1 cellular context compared by ENCODE assay signal in genomic region chr9:136829981-136830885, GRCh38.
A peak's percentile ranks its signal among the peaks of the same experiment; 100 is the strongest.
TF ChIP-seq lines count a peak whose summit lies in the region.

No MANE protein-coding gene starts in this region.

TF ChIP-seq in HepG2, 621 proteins besides CTCF, POLR2A, EP300 and RAD21:
- TF ChIP-seq MYC (CRISPR knock-in tag; IDR thresholded peaks at IDR 0.05; ENCODE audit: borderline replicate concordance) (no peak), NFE2L1 (CRISPR knock-in tag; IDR thresholded peaks at IDR 0.05; ENCODE audit: borderline replicate concordance) (no peak), NFIB (CRISPR knock-in tag; IDR thresholded peaks at IDR 0.05; ENCODE audit: borderline replicate concordance) (no peak), ZKSCAN5 (CRISPR knock-in tag; IDR thresholded peaks at IDR 0.05) (no peak), ZNF652 (CRISPR knock-in tag; IDR thresholded peaks at IDR 0.05; ENCODE audit: borderline replicate concordance, low read depth) (no peak), ZFP36 (IDR thresholded peaks at IDR 0.05; ENCODE audit: borderline replicate concordance, low read depth, low read length, partially characterized antibody) (no peak), ZNF263 (CRISPR knock-in tag; IDR thresholded peaks at IDR 0.05) (no peak), MTA1 (CRISPR knock-in tag; IDR thresholded peaks at IDR 0.05; ENCODE audit: borderline replicate concordance) (no peak), ZNF562 (CRISPR knock-in tag; IDR thresholded peaks at IDR 0.05; ENCODE audit: borderline replicate concordance) (no peak), ZFP62 (CRISPR knock-in tag; IDR thresholded peaks at IDR 0.05) (no peak), HBP1 (CRISPR knock-in tag; IDR thresholded peaks at IDR 0.05; ENCODE audit: low read depth) (no peak), CHD4 (IDR thresholded peaks at IDR 0.05; ENCODE audit: borderline replicate concordance, low read length) (no peak), NONO (IDR thresholded peaks at IDR 0.05) (no peak), NONO (CRISPR knock-in tag; conservative IDR thresholded peaks at IDR 0.05) (0 out of 2 replicates have a peak, but pooled peaks have one; percentile 19), GRHL1 (CRISPR knock-in tag; conservative IDR thresholded peaks at IDR 0.05) (no peak), EEA1 (CRISPR knock-in tag; IDR thresholded peaks at IDR 0.05; ENCODE audit: borderline replicate concordance) (no peak), ZNF687 (CRISPR knock-in tag; IDR thresholded peaks at IDR 0.05) (0 out of 2 replicates have a peak, but pooled peaks have one; percentile 2), ZBTB7B (CRISPR knock-in tag; IDR thresholded peaks at IDR 0.05) (no peak), MNT (IDR thresholded peaks at IDR 0.05) (no peak), ZBTB21 (CRISPR knock-in tag; IDR thresholded peaks at IDR 0.05) (no peak), ARNTL (CRISPR knock-in tag; IDR thresholded peaks at IDR 0.05) (no peak), SRF (IDR thresholded peaks at IDR 0.05; ENCODE audit: low read depth, low read length) (no peak), POLR2AphosphoS5 (IDR thresholded peaks at IDR 0.05; ENCODE audit: low read depth, low read length) (no peak), AGO2 (optimal IDR thresholded peaks at IDR 0.05; ENCODE audit: low read depth, low read length) (peak; percentile 91), ZNF777 (CRISPR knock-in tag; IDR thresholded peaks at IDR 0.05) (no peak), ZNF256 (CRISPR knock-in tag; conservative IDR thresholded peaks at IDR 0.05) (no peak), ZC3H13 (CRISPR knock-in tag; IDR thresholded peaks at IDR 0.05) (peak; percentile 85; the same call in 1 of the 2 replicates), PTBP1 (IDR thresholded peaks at IDR 0.05; ENCODE audit: low read depth, low read length, poor library complexity, severe bottlenecking) (no peak), RBM22 (optimal IDR thresholded peaks at IDR 0.05; ENCODE audit: low read length) (peak; percentile 48), ZUFSP (CRISPR knock-in tag; IDR thresholded peaks at IDR 0.05; ENCODE audit: borderline replicate concordance) (no peak)
